ENCODE assay signal across 23 cellular contexts in genomic region chr20:9576695-9577094, GRCh38.
"Had no signal": no experiment of that assay in that cellular context is flagged by ENCODE, and none has a peak within 500 bp of the region (broad histone marks: within the 10 kb centered on the region; RNA-seq: fewer than 3 reads in every experiment).

No MANE protein-coding gene starts in this region.

- H3K4me1 ChIP-seq: stomach, tibial artery had no signal

- DNase-seq: activated B cell treated with CpG ODN at 0.5 μM for 24 hours; activated CD4-positive, alpha-beta T cell treated with anti-CD3 and anti-CD28 coated beads, Interleukin-2, amount 50 U/mL, for 1 hour; activated CD8-positive, alpha-beta T cell treated with anti-CD3 and anti-CD28 coated beads for 36 hours; activated gamma-delta T cell treated with Interleukin-2 at 50 U/mL for 16 hours; activated naive CD4-positive, alpha-beta T cell treated with anti-CD3 and anti-CD28 coated beads, Interleukin-2, amount 50 U/mL, for 16 hours; activated naive CD8-positive, alpha-beta T cell treated with anti-CD3 and anti-CD28 coated beads, Interleukin-2, amount 50 U/mL, for 24 hours; activated T-cell treated with anti-CD3 and anti-CD28 coated beads, Interleukin-2, amount 50 U/mL, for 4 hours; central memory CD4-positive, alpha-beta T cell; glutamatergic neuron; naive B cell; posterior cingulate gyrus; right cardiac atrium; stimulated activated CD4-positive, alpha-beta T cell treated with anti-CD3 and anti-CD28 coated beads, Interleukin-15, amount 100 ng/mL, for 24 hours; stimulated activated CD4-positive, alpha-beta T cell treated with anti-CD3 and anti-CD28 coated beads, Interleukin-2, amount 100 ng/mL, for 24 hours; stimulated activated naive B cell treated with anti-CD40 and anti-IgM and Interleukin-4, amounts not matched to agents 10 μg/mL and 1 μg/mL and 100 μg/mL, for 72 hours; stomach; T-helper 17 cell; tibial artery had no signal

- H3K4me3 ChIP-seq: stomach, tibial artery had no signal

- H3K4me3 Mint-ChIP-seq: activated B cell treated with CpG ODN at 0.5 μM for 24 hours; activated CD8-positive, alpha-beta T cell treated with anti-CD3 and anti-CD28 coated beads for 36 hours; activated naive CD8-positive, alpha-beta T cell treated with anti-CD3 and anti-CD28 coated beads, Interleukin-2, amount 50 U/mL, for 24 hours; activated T-cell treated with anti-CD3 and anti-CD28 coated beads, Interleukin-2, amount 50 U/mL, for 4 hours; activated T-helper 17 cell treated with anti-CD3 and anti-CD28 coated beads, Interleukin-2, amount 50 U/mL, for 72 hours; dendritic cell treated with granulocyte-macrophage colony-stimulating factor and Interleukin-4, amounts not matched to agents 40 ng/mL and 50 ng/mL, for 4 days; mesothelial cell of epicardium; naive B cell; neural crest cell; stimulated activated naive B cell treated with anti-CD40 and anti-IgM and Interleukin-4, amounts not matched to agents 10 μg/mL and 1 μg/mL and 100 μg/mL, for 72 hours; T-helper 17 cell had no signal

- H3K27me3 Mint-ChIP-seq: activated CD8-positive, alpha-beta T cell treated with anti-CD3 and anti-CD28 coated beads for 36 hours had no signal

- H3K27me3 ChIP-seq: stomach, tibial artery had no signal

- H3K27ac Mint-ChIP-seq: activated B cell treated with CpG ODN at 0.5 μM for 24 hours; activated CD8-positive, alpha-beta T cell treated with anti-CD3 and anti-CD28 coated beads for 36 hours; activated naive CD8-positive, alpha-beta T cell treated with anti-CD3 and anti-CD28 coated beads, Interleukin-2, amount 50 U/mL, for 24 hours; activated T-helper 17 cell treated with anti-CD3 and anti-CD28 coated beads, Interleukin-2, amount 50 U/mL, for 72 hours; dendritic cell treated with granulocyte-macrophage colony-stimulating factor and Interleukin-4, amounts not matched to agents 40 ng/mL and 50 ng/mL, for 4 days; mesothelial cell of epicardium; naive B cell; stimulated activated naive B cell treated with anti-CD40 and anti-IgM and Interleukin-4, amounts not matched to agents 10 μg/mL and 1 μg/mL and 100 μg/mL, for 72 hours; T-helper 17 cell had no signal

- H3K9me3 ChIP-seq: stomach, tibial artery had no signal

- H3K9me3 Mint-ChIP-seq: activated B cell treated with CpG ODN at 0.5 μM for 24 hours; activated CD8-positive, alpha-beta T cell treated with anti-CD3 and anti-CD28 coated beads for 36 hours; activated naive CD8-positive, alpha-beta T cell treated with anti-CD3 and anti-CD28 coated beads, Interleukin-2, amount 50 U/mL, for 24 hours; activated T-cell treated with anti-CD3 and anti-CD28 coated beads, Interleukin-2, amount 50 U/mL, for 4 hours; activated T-helper 17 cell treated with anti-CD3 and anti-CD28 coated beads, Interleukin-2, amount 50 U/mL, for 72 hours; dendritic cell treated with granulocyte-macrophage colony-stimulating factor and Interleukin-4, amounts not matched to agents 40 ng/mL and 50 ng/mL, for 4 days; mesothelial cell of epicardium; naive B cell; stimulated activated naive B cell treated with anti-CD40 and anti-IgM and Interleukin-4, amounts not matched to agents 10 μg/mL and 1 μg/mL and 100 μg/mL, for 72 hours had no signal

- H3K4me1 Mint-ChIP-seq: activated B cell treated with CpG ODN at 0.5 μM for 24 hours; activated naive CD8-positive, alpha-beta T cell treated with anti-CD3 and anti-CD28 coated beads, Interleukin-2, amount 50 U/mL, for 24 hours; activated T-helper 17 cell treated with anti-CD3 and anti-CD28 coated beads, Interleukin-2, amount 50 U/mL, for 72 hours; mesothelial cell of epicardium; T-helper 17 cell had no signal

- H3K36me3 ChIP-seq: stomach, tibial artery had no signal

- H3K27ac ChIP-seq: epithelial cell of prostate, stomach, tibial artery had no signal

- H3K36me3 Mint-ChIP-seq: mesothelial cell of epicardium; naive B cell; stimulated activated naive B cell treated with anti-CD40 and anti-IgM and Interleukin-4, amounts not matched to agents 10 μg/mL and 1 μg/mL and 100 μg/mL, for 72 hours had no signal

- ATAC-seq: activated CD8-positive, alpha-beta T cell treated with anti-CD3 and anti-CD28 coated beads for 36 hours; activated naive CD8-positive, alpha-beta T cell treated with anti-CD3 and anti-CD28 coated beads, Interleukin-2, amount 50 U/mL, for 24 hours; activated T-cell treated with anti-CD3 and anti-CD28 coated beads, Interleukin-2, amount 50 U/mL, for 4 hours; activated T-helper 17 cell treated with anti-CD3 and anti-CD28 coated beads, Interleukin-2, amount 50 U/mL, for 72 hours; right cardiac atrium; stimulated activated naive B cell treated with anti-CD40 and anti-IgM and Interleukin-4, amounts not matched to agents 10 μg/mL and 1 μg/mL and 100 μg/mL, for 72 hours; T-helper 17 cell had no signal
